ENCODE assay signal across 8 cellular contexts in the genomic region with DNA sequence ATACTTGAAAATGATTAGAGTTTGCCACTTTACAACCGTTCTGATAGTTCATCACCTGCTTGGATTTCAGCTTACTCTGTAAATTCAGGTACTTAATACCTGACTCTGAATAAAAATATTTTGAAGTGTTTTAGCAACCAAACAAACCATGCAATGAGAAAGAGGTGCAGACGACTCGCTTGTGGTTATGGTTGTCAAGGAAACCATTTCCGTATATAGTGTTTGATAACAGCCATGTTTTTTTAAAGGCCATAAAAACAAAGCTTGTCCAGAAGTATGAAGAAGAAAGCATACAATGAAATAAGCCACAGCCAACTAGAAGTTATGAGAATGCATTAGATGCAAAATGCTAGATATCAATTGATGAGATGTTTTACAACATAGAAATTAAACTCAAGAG.
DNase-seq lines count a peak whose midpoint lies in the region; ATAC-seq and TF ChIP-seq lines count a peak whose summit lies in the region.

No MANE protein-coding gene starts in this region.

- H3K9me3 ChIP-seq in mucosa of descending colon: no peaks in the 10 kb centered on the region

- H2AFZ ChIP-seq in GM23338: no peak overlapping the region

- H3K27me3 ChIP-seq in GM23338 (ENCODE audit: insufficient read depth): no peaks in the 10 kb centered on the region

- H3K27ac ChIP-seq in GM23338 (ENCODE audit: low read depth): no peak overlapping the region

- peaks cover 4% of the 10 kb centered on the region; the same call in 1 of the 2 replicates for H3K9me2 ChIP-seq in GM23338 (ENCODE audit: insufficient read depth)

- H3K4me1 ChIP-seq in mucosa of descending colon (ENCODE audit: low read depth) (peaks cover 18% of the 10 kb centered on the region), GM23338 (ENCODE audit: insufficient read depth) (no peaks in the 10 kb centered on the region)

- peak; percentile 92 for ATAC-seq in mucosa of descending colon
- ATAC-seq in GM23338: no peak
- ATAC-seq in HG03039 (IDR thresholded peaks at IDR 0.05; ENCODE audit: unreplicated experiment): no peak

- H3K4me3 ChIP-seq in mucosa of descending colon (no peak overlapping the region), GM23338 (no peak overlapping the region)

- no peaks in the 10 kb centered on the region for H4K20me1 ChIP-seq in GM23338 (replicated peaks; ENCODE audit: insufficient read depth)

- no peak overlapping the region for H3K4me2 ChIP-seq in GM23338

- H3F3A ChIP-seq in GM23338 (replicated peaks; ENCODE audit: low read depth): no peaks in the 10 kb centered on the region

- peaks cover 63% of the 10 kb centered on the region for H3K4me1 Mint-ChIP-seq in activated T-helper 2 cell treated with anti-CD3 and anti-CD28 coated beads, Interferon-gamma antibody, Interleukin-2, Interleukin-4, amounts not matched to agents 10 μg/mL and 5 μg/mL and 100 μg/mL, durations not matched to agents 14 hours and 24 hours and 36 hours (ENCODE audit: low read depth)
- H3K4me1 Mint-ChIP-seq in GM23338: 0 out of 3 replicates have a peak, but pooled peaks cover 3% of the 10 kb centered on the region

- intact Hi-C loops in activated T-helper 2 cell treated with anti-CD3 and anti-CD28 coated beads, Interferon-gamma antibody, Interleukin-2, Interleukin-4, amounts not matched to agents 10 μg/mL and 5 μg/mL and 100 μg/mL, durations not matched to agents 14 hours and 24 hours and 36 hours (cut with micrococcal nuclease): loop anchor here (5.0 to 10.0 kb wide), 3 partner anchors 325 to 1402 kb away; no protein-coding TSS in a partner anchor
- intact Hi-C loops in mucosa of descending colon (cut with DNase I, micrococcal nuclease): no loop called here

- no peaks in the 10 kb centered on the region for H3K36me3 ChIP-seq in mucosa of descending colon (ENCODE audit: low read depth)
- no peaks in the 10 kb centered on the region for H3K36me3 ChIP-seq in GM23338 (ENCODE audit: insufficient read depth)

- H3K36me3 Mint-ChIP-seq in activated T-helper 2 cell treated with anti-CD3 and anti-CD28 coated beads, Interferon-gamma antibody, Interleukin-2, Interleukin-4, amounts not matched to agents 10 μg/mL and 5 μg/mL and 100 μg/mL, durations not matched to agents 14 hours and 24 hours and 36 hours (ENCODE audit: low read depth): peaks cover 23% of the 10 kb centered on the region
- H3K36me3 Mint-ChIP-seq in GM23338 (ENCODE audit: low read depth): no peaks in the 10 kb centered on the region

- TF ChIP-seq CTCF in mucosa of descending colon (IDR thresholded peaks at IDR 0.05) (no peak), GM23338 (conservative IDR thresholded peaks at IDR 0.05; ENCODE audit: low read depth in 2 of 2) (no peak)

- H3K9me3 Mint-ChIP-seq in activated T-helper 2 cell treated with anti-CD3 and anti-CD28 coated beads, Interferon-gamma antibody, Interleukin-2, Interleukin-4, amounts not matched to agents 10 μg/mL and 5 μg/mL and 100 μg/mL, durations not matched to agents 14 hours and 24 hours and 36 hours: peaks cover 10% of the 10 kb centered on the region
- no peaks in the 10 kb centered on the region for H3K9me3 Mint-ChIP-seq in GM23338

- DNase-seq in DMS79 treated with DMSO at 0.1 percent for 48 hours (lab: John Stamatoyannopoulos, UW) (peak; percentile 88), GOT3 (lab: John Stamatoyannopoulos, UW) (peak; percentile 44), NCI-H345 treated with DMSO at 0.1 percent for 48 hours (lab: John Stamatoyannopoulos, UW; ENCODE audit: unreplicated experiment) (peak; percentile 26), mucosa of descending colon (peak in 1 of 3 donors; percentile 51), GM23338 (ENCODE audit: low spot score) (no peak), OCI-M2 (lab: John Stamatoyannopoulos, UW; ENCODE audit: unreplicated experiment) (no peak)
- DNase-seq in activated T-helper 2 cell treated with anti-CD3 and anti-CD28 coated beads, Interferon-gamma antibody, Interleukin-2, Interleukin-4, amounts not matched to agents 10 μg/mL and 5 μg/mL and 100 μg/mL, durations not matched to agents 14 hours and 24 hours and 36 hours (ENCODE audit: low spot score): peak; percentile 36

- no peaks in the 10 kb centered on the region for H3K79me2 ChIP-seq in GM23338 (replicated peaks; ENCODE audit: insufficient read depth)

- peak overlapping the region; percentile 75 for H3K27ac Mint-ChIP-seq in activated T-helper 2 cell treated with anti-CD3 and anti-CD28 coated beads, Interferon-gamma antibody, Interleukin-2, Interleukin-4, amounts not matched to agents 10 μg/mL and 5 μg/mL and 100 μg/mL, durations not matched to agents 14 hours and 24 hours and 36 hours
- no peak overlapping the region for H3K27ac Mint-ChIP-seq in GM23338

- no peak overlapping the region for H3K4me3 Mint-ChIP-seq in activated T-helper 2 cell treated with anti-CD3 and anti-CD28 coated beads, Interferon-gamma antibody, Interleukin-2, Interleukin-4, amounts not matched to agents 10 μg/mL and 5 μg/mL and 100 μg/mL, durations not matched to agents 14 hours and 24 hours and 36 hours (ENCODE audit: low read depth)
- no peak overlapping the region for H3K4me3 Mint-ChIP-seq in GM23338

- no peaks in the 10 kb centered on the region for H3K27me3 Mint-ChIP-seq in activated T-helper 2 cell treated with anti-CD3 and anti-CD28 coated beads, Interferon-gamma antibody, Interleukin-2, Interleukin-4, amounts not matched to agents 10 μg/mL and 5 μg/mL and 100 μg/mL, durations not matched to agents 14 hours and 24 hours and 36 hours (ENCODE audit: low read depth)
- H3K27me3 Mint-ChIP-seq in GM23338 (ENCODE audit: insufficient read depth, low read depth, poor library complexity): peaks cover 3% of the 10 kb centered on the region

TF ChIP-seq in GM23338, 12 proteins besides CTCF, POLR2A, EP300 and RAD21 (continues in another document):
- no peak for TF ChIP-seq POLR2AphosphoS5 (IDR thresholded peaks at IDR 0.05; ENCODE audit: low read depth)
- no peak for TF ChIP-seq ZNF462 (CRISPR knock-in tag; IDR thresholded peaks at IDR 0.05)
- no peak for TF ChIP-seq EZH2phosphoT487 (IDR thresholded peaks at IDR 0.05; ENCODE audit: unreplicated experiment)
- TF ChIP-seq ZNF331 (CRISPR knock-in tag; IDR thresholded peaks at IDR 0.05; ENCODE audit: low read depth): no peak
- no peak for TF ChIP-seq NANOG (IDR thresholded peaks at IDR 0.05; ENCODE audit: borderline replicate concordance)

Comparison
In these comparisons a context has a peak if more than half of its experiments do, and no peak if none do; other contexts are left out.
1. DNase-seq: peak in DMS79 treated with DMSO at 0.1 percent for 48 hours (single experiment), GOT3 (single experiment), NCI-H345 treated with DMSO at 0.1 percent for 48 hours (single experiment) and activated T-helper 2 cell treated with anti-CD3 and anti-CD28 coated beads, Interferon-gamma antibody, Interleukin-2, Interleukin-4, amounts not matched to agents 10 μg/mL and 5 μg/mL and 100 μg/mL, durations not matched to agents 14 hours and 24 hours and 36 hours (single experiment); none in GM23338 (single experiment) and OCI-M2 (single experiment).